ENCODE assay signal across 9 cellular contexts in the genomic region with DNA sequence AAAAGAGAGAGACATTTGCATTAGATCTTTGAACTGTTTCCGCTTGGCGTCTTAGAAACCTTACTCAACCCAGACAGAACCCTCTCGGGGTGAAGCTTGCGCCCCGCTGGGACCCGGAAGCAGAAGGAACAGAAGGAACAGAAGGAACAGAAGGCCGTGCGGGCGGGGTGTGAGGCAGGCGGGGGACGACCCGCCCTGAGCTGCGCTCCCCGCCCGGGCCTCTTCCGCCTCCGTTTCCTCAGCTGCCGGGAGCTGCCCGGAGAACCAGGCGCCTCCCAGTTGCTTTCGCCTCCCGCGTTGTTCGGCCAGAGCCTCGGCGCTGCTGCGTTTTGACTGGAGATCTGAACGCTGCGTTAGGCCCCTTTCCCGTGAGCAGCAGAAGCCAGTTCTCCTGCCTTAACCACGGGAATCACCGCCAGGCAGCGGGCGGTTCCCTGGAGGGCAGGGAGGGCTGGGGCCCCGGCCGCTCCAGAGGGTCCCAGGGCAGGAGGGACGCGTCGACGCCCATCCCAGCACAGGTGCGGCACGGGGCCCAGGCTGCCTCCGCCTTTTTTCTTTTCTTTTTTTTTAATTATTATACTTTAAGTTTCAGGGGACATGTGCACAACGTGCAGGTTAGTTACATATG. TPM values are rescaled to one million over a fixed set of nuclear protein-coding genes. Genes with fewer than 3 reads are reported as not detected.
DNase-seq lines count a peak whose midpoint lies in the region; ATAC-seq and TF ChIP-seq lines count a peak whose summit lies in the region.
"Had no signal": no experiment of that assay in that cellular context is flagged by ENCODE, and none has a peak within 500 bp of the region (broad histone marks: within the 10 kb centered on the region; RNA-seq: fewer than 3 reads in every experiment).

No MANE protein-coding gene starts in this region.

- H3K9me3 ChIP-seq in OCI-LY7 (ENCODE audit: low read length) (peaks cover 12% of the 10 kb centered on the region; the same call in 1 of the 2 replicates), A673 (ENCODE audit: low read depth, low read length, poor library complexity, severe bottlenecking) (no peaks in the 10 kb centered on the region)

- intact Hi-C loops in OCI-LY7 (cut with micrococcal nuclease; ENCODE audit: unreplicated experiment) (no loop called here), A673 (cut with micrococcal nuclease; ENCODE audit: unreplicated experiment) (no loop called here)

- CTCF ChIA-PET in OCI-LY7 (lab: Charles Lee; ENCODE audit: unreplicated experiment) (no interaction called here), A673 (lab: Charles Lee) (no interaction called here)

- H3K4me1 ChIP-seq in OCI-LY7 (ENCODE audit: insufficient read depth, low read length, poor library complexity, severe bottlenecking) = peaks cover 4% of the 10 kb centered on the region
- no peaks in the 10 kb centered on the region for H3K4me1 ChIP-seq in A673 (ENCODE audit: insufficient read depth, low read length, poor library complexity, severe bottlenecking)

- no peak for TF ChIP-seq CTCF in OCI-LY7 (conservative IDR thresholded peaks at IDR 0.05; ENCODE audit: low read length)
- TF ChIP-seq CTCF in choroid plexus epithelial cell (conservative IDR thresholded peaks at IDR 0.05; ENCODE audit: low read depth, low read length) = no peak
- no peak for TF ChIP-seq CTCF in A673 (conservative IDR thresholded peaks at IDR 0.05; ENCODE audit: low read depth, low read length)

- POLR2A ChIA-PET in OCI-LY7 (lab: Charles Lee) (no interaction called here), A673 (lab: Charles Lee; ENCODE audit: low non-redundant PET) (no interaction called here)

- H2AFZ ChIP-seq in OCI-LY7 (ENCODE audit: low read length) = peak overlapping the region; percentile 80

- DNase-seq in activated CD4-positive, CD25-positive, alpha-beta regulatory T cell (lab: John Stamatoyannopoulos, UW) = no peak
- DNase-seq in OCI-LY7 (ENCODE audit: low spot score) (peak; percentile 47), choroid plexus epithelial cell (ENCODE audit: low read depth) (peak; percentile 47), A673 (ENCODE audit: low spot score) (no peak), 8988T (no peak)
- peak; percentile 8 for DNase-seq in stimulated activated naive CD4-positive, alpha-beta T cell treated with Interleukin-2 at 50 U/mL for 16 hours (lab: John Stamatoyannopoulos, UW)
- DNase-seq: islet precursor cell had no signal

- no peaks in the 10 kb centered on the region for H3K27me3 ChIP-seq in A673 (replicated peaks; ENCODE audit: insufficient read depth, low read depth, low read length, poor library complexity)

- H3K4me2 ChIP-seq in OCI-LY7 (ENCODE audit: low read length) = peak overlapping the region; percentile 32; the same call in 1 of the 2 replicates

- H4K20me1 ChIP-seq in OCI-LY7 (ENCODE audit: insufficient read depth, low read length) = no peaks in the 10 kb centered on the region

- peak overlapping the region; percentile 49 for H3K4me3 ChIP-seq in OCI-LY7 (ENCODE audit: low read depth, low read length, poor library complexity, severe bottlenecking)
- peak overlapping the region; percentile 41 for H3K4me3 ChIP-seq in choroid plexus epithelial cell (ENCODE audit: low read depth, low read length)
- H3K4me3 ChIP-seq in A673 (ENCODE audit: low read depth, low read length, poor library complexity, severe bottlenecking) = no peak overlapping the region

- no TSS peak for BruUV-seq in OCI-LY7 (replicated peaks; lab: Mats Ljungman, UMichigan)
- no TSS peak for BruUV-seq in A673 (replicated peaks; lab: Mats Ljungman, UMichigan)

- H3K9me2 ChIP-seq in OCI-LY7 (ENCODE audit: insufficient read depth, low read length) = no peaks in the 10 kb centered on the region

- peak; percentile 38 to 66 for ATAC-seq in activated CD4-positive, CD25-positive, alpha-beta regulatory T cell treated with anti-CD3 and anti-CD28 coated beads, Interleukin-2, amount 50 U/mL, for 24 hours
- no peak for ATAC-seq in HG03108 (IDR thresholded peaks at IDR 0.05; ENCODE audit: unreplicated experiment)

- no peaks in the 10 kb centered on the region for H3K79me2 ChIP-seq in OCI-LY7 (ENCODE audit: insufficient read depth, low read depth, low read length)

- no peaks in the 10 kb centered on the region for H3K36me3 ChIP-seq in OCI-LY7 (ENCODE audit: insufficient read depth, low read length)
- no peaks in the 10 kb centered on the region for H3K36me3 ChIP-seq in A673 (ENCODE audit: insufficient read depth, low read length, poor library complexity, severe bottlenecking)

- H3K27ac ChIP-seq in OCI-LY7 (ENCODE audit: low read depth, low read length, poor library complexity, severe bottlenecking) (no peak overlapping the region), A673 (ENCODE audit: low read depth, low read length, poor library complexity, severe bottlenecking) (no peak overlapping the region)

RNA-seq across cellular contexts. Expression of a gene that starts 19.3 kb away (rescaled TPM):
- total RNA-seq in OCI-LY7 (2014; rRNA removed; shearing (Covaris generic)) = not detected in 2 replicates
- not detected in 2 replicates for total RNA-seq in OCI-LY7 (2022)
- total RNA-seq in A673 (2021) = 12.6 and 14.9 TPM in 2 replicates

Comparison
In these comparisons a context has a peak if more than half of its experiments do, and no peak if none do; other contexts are left out.
1. DNase-seq: peak in OCI-LY7 (single experiment), choroid plexus epithelial cell (single experiment) and stimulated activated naive CD4-positive, alpha-beta T cell treated with Interleukin-2 at 50 U/mL for 16 hours (single experiment); none in activated CD4-positive, CD25-positive, alpha-beta regulatory T cell (0 of 4), A673 (single experiment) and 8988T (single experiment).
2. RNA of a gene that starts 19.3 kb away (total RNA-seq): 12.6 to 14.9 TPM in A673; not detected in OCI-LY7; every median in the first group is over 10 times any median in the second.